Comparison of ENCODE assay signal across 1 cellular context in genomic region chr21:35579520-35580293, GRCh38.
TF ChIP-seq lines count a peak whose summit lies in the region.

No MANE protein-coding gene starts in this region.

TF ChIP-seq in SK-N-SH treated with all-trans-retinoic acid at 6 μM for 48 hours, 23 proteins besides CTCF, POLR2A, EP300 and RAD21 (continued from another document):
- no peak for TF ChIP-seq PATZ1 (CRISPR knock-in tag; IDR thresholded peaks at IDR 0.05; ENCODE audit: borderline replicate concordance)
- TF ChIP-seq CSRNP3 (CRISPR knock-in tag; IDR thresholded peaks at IDR 0.05) = no peak
- TF ChIP-seq ISL1 (CRISPR knock-in tag; IDR thresholded peaks at IDR 0.05) = no peak
- no peak for TF ChIP-seq GLIS3 (CRISPR knock-in tag; IDR thresholded peaks at IDR 0.05)
- no peak for TF ChIP-seq ZFP30 (CRISPR knock-in tag; IDR thresholded peaks at IDR 0.05)
- TF ChIP-seq TCF4 (CRISPR knock-in tag; IDR thresholded peaks at IDR 0.05; ENCODE audit: borderline replicate concordance) = no peak
- TF ChIP-seq ZNF70 (CRISPR knock-in tag; IDR thresholded peaks at IDR 0.05) = no peak
- no peak for TF ChIP-seq TSHZ2 (CRISPR knock-in tag; IDR thresholded peaks at IDR 0.05)
- TF ChIP-seq ZNF565 (CRISPR knock-in tag; conservative IDR thresholded peaks at IDR 0.05; ENCODE audit: low read depth) = no peak
- no peak for TF ChIP-seq ARNTL (CRISPR knock-in tag; IDR thresholded peaks at IDR 0.05; ENCODE audit: borderline replicate concordance, low read depth)
- no peak for TF ChIP-seq ZFP3 (CRISPR knock-in tag; IDR thresholded peaks at IDR 0.05)
- TF ChIP-seq PPARA (CRISPR knock-in tag; IDR thresholded peaks at IDR 0.05; ENCODE audit: borderline replicate concordance) = no peak
